ENCODE assay signal across 8 cellular contexts in the genomic region with DNA sequence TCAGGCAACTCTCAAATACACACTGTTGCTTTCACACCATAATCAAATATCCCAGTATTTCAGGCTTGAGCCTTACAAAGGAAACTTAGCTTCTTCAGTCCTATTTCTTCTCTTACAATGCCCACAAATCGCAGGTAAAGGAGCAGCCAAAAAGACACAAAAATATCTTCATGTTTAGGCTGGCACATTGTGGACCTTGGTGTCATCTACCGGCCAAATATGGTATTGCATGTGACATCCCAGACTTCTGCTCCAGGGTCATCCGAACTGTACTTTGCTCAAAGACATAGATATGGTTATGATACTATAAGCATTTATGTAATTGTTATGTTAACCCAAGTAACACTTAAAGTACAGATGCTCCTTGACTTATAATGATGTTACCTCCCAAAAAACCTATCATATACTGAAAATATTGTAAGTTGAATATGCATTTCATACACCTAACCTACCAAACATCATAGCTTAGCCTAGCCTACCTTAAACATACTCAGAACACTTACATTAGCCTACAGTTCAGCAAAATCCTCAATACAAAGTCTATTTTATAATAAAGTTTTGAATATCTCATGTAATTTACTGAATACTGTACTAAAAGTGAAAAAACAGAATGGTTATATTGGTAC. TPM values are rescaled to one million over a fixed set of nuclear protein-coding genes. Genes with fewer than 3 reads are reported as not detected.
DNase-seq lines count a peak whose midpoint lies in the region; ATAC-seq and TF ChIP-seq lines count a peak whose summit lies in the region.

No MANE protein-coding gene starts in this region.

- no peaks in the 10 kb centered on the region for H4K20me1 ChIP-seq in hepatocyte (ENCODE audit: insufficient read depth, poor library complexity, severe bottlenecking)

- TF ChIP-seq POLR2A in spleen (IDR thresholded peaks at IDR 0.05) = no peak

- H3K27ac ChIP-seq in hepatocyte (no peak overlapping the region), spleen (no peak overlapping the region)

- WGBS in hepatocyte (ENCODE audit: low lambda C conversion rate, missing lambda C conversion rate) = 16% methylated on average over 3 of the region's 3 CpGs
- 6 to 13% (median 9%) methylated on average over 3 of the region's 3 CpGs for WGBS in spleen, 5 donors

- no peak overlapping the region for H3K4me3 ChIP-seq in hepatocyte
- H3K4me3 ChIP-seq in spleen = no peak overlapping the region

- no peak for TF ChIP-seq EP300 in Ishikawa (IDR thresholded peaks at IDR 0.05; ENCODE audit: borderline replicate concordance)

- H3K36me3 ChIP-seq in hepatocyte (replicated peaks; ENCODE audit: insufficient read depth, low read depth) = no peaks in the 10 kb centered on the region
- H3K36me3 ChIP-seq in spleen = no peaks in the 10 kb centered on the region

- no peaks in the 10 kb centered on the region for H3K9me2 ChIP-seq in hepatocyte (replicated peaks; ENCODE audit: insufficient read depth)

- H3K4me2 ChIP-seq in hepatocyte = no peak overlapping the region

- H3K4me1 ChIP-seq in hepatocyte (ENCODE audit: insufficient read depth) = no peaks in the 10 kb centered on the region
- H3K4me1 ChIP-seq in spleen = peaks cover 0 to 13% (median 2%) of the 10 kb centered on the region in 6 donors

- DNase-seq in GM04504 (ENCODE audit: low read depth) (peak; percentile 9), T follicular helper cell (ENCODE audit: low read depth) (peak; percentile 34), amniotic epithelial cell (ENCODE audit: low read depth) (peak; percentile 30), hepatocyte (ENCODE audit: low spot score) (peak; percentile 71), spleen (no peak)

- peak; percentile 89 for TF ChIP-seq CTCF in hepatocyte (IDR thresholded peaks at IDR 0.05; ENCODE audit: poor library complexity)
- peak; percentile 76 to 94 (median 91) for TF ChIP-seq CTCF in spleen (IDR thresholded peaks at IDR 0.05 in 8 of 11, conservative IDR thresholded peaks at IDR 0.05 in 3 of 11)

- H2AFZ ChIP-seq in hepatocyte = no peak overlapping the region

- intact Hi-C loops in spleen (cut with DNase I; ENCODE audit: low total_unique reads) = loop anchor here (10.0 kb wide), 1 partner anchor 895 kb away; no protein-coding TSS in a partner anchor

- no peaks in the 10 kb centered on the region for H3K27me3 ChIP-seq in hepatocyte
- peaks cover 0 to 55% (median 0%) of the 10 kb centered on the region in 7 donors for H3K27me3 ChIP-seq in spleen (replicated peaks in 1 of 7)

- peak; percentile 93 for TF ChIP-seq RAD21 in Ishikawa (IDR thresholded peaks at IDR 0.05; ENCODE audit: low read depth)

- no peaks in the 10 kb centered on the region for H3K79me2 ChIP-seq in hepatocyte

- H3K9me3 ChIP-seq in hepatocyte (ENCODE audit: low read depth) = no peaks in the 10 kb centered on the region
- H3K9me3 ChIP-seq in spleen = no peaks in the 10 kb centered on the region

- ATAC-seq in GM19463 (IDR thresholded peaks at IDR 0.05; ENCODE audit: unreplicated experiment) = no peak
- no peak for ATAC-seq in HG03025 (IDR thresholded peaks at IDR 0.05; ENCODE audit: low FRiP score, unreplicated experiment)

TF ChIP-seq in Ishikawa, 13 proteins besides CTCF, POLR2A, EP300 and RAD21:
- TF ChIP-seq EGR1 (IDR thresholded peaks at IDR 0.05) = no peak
- TF ChIP-seq TAF1 (IDR thresholded peaks at IDR 0.05; ENCODE audit: low read depth) = no peak
- TF ChIP-seq, protein P1, sequence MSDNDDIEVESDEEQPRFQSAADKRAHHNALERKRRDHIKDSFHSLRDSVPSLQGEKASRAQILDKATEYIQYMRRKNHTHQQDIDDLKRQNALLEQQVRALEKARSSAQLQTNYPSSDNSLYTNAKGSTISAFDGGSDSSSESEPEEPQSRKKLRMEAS (IDR thresholded peaks at IDR 0.05) = no peak

RNA-seq across cellular contexts. Expression of a gene that starts 4.6 kb away (rescaled TPM):
- total RNA-seq in hepatocyte (not detected in 2 replicates), spleen (not detected)
- polyA plus RNA-seq in hepatocyte (not detected in 2 replicates), spleen (not detected)

RNA-seq across cellular contexts. Expression of a gene that starts 30.0 kb away (rescaled TPM):
- 99.5 and 154 TPM in 2 replicates for total RNA-seq in hepatocyte
- 124 and 158 TPM in 2 replicates for polyA plus RNA-seq in hepatocyte
- total RNA-seq in spleen = 10 to 100 TPM; 10.8 to 64.3 (median 17.2) TPM
- 100 to 1,000 TPM in 1 of 3 donors, 10 to 100 TPM in 2; 59.7 to 121 (median 62.1) TPM for polyA plus RNA-seq in spleen

RNA-seq across cellular contexts. Expression of a gene that starts 43.4 kb away (rescaled TPM):
- total RNA-seq in hepatocyte (7.0 and 11.3 TPM in 2 replicates), spleen (100 to 1,000 TPM in 1 of 7 donors, 10 to 100 TPM in 6; 52.8 to 122 (median 70.4) TPM)
- polyA plus RNA-seq in hepatocyte (9.9 and 21.3 TPM in 2 replicates), spleen (10 to 100 TPM; 13.8 to 45.4 (median 39.1) TPM)
